ENCODE assay signal across 1 cellular context in genomic region chr2:99925960-99926359, GRCh38.
TF ChIP-seq lines count a peak whose summit lies in the region.

No MANE protein-coding gene starts in this region.

TF ChIP-seq in IMR-90, 13 proteins besides CTCF, POLR2A, EP300 and RAD21:
- TF ChIP-seq MXI1 (IDR thresholded peaks at IDR 0.05; ENCODE audit: borderline replicate concordance, low read depth, low read length) (no peak), RFX5 (IDR thresholded peaks at IDR 0.05; ENCODE audit: low read depth, low read length) (no peak), ELK1 (IDR thresholded peaks at IDR 0.05; ENCODE audit: borderline replicate concordance, low read depth, low read length) (no peak), MAZ (IDR thresholded peaks at IDR 0.05; ENCODE audit: borderline replicate concordance, low read depth, low read length) (no peak), NFE2L2 (IDR thresholded peaks at IDR 0.05; ENCODE audit: low read depth, low read length) (no peak), USF2 (IDR thresholded peaks at IDR 0.05; ENCODE audit: low read depth, low read length) (no peak), SMC3 (IDR thresholded peaks at IDR 0.05; ENCODE audit: low read depth, low read length) (no peak), MAFK (IDR thresholded peaks at IDR 0.05; ENCODE audit: low read depth, low read length) (no peak), FOS (IDR thresholded peaks at IDR 0.05; ENCODE audit: low read depth, low read length) (no peak), BHLHE40 (IDR thresholded peaks at IDR 0.05; ENCODE audit: low read depth, low read length) (no peak), CHD1 (IDR thresholded peaks at IDR 0.05; ENCODE audit: low read depth, low read length) (no peak)
